ENCODE assay signal across 12 cellular contexts in genomic region chr11:93663021-93663420, GRCh38. TPM values are rescaled to one million over a fixed set of nuclear protein-coding genes. Genes with fewer than 3 reads are reported as not detected.
A peak's percentile ranks its signal among the peaks of the same experiment; 100 is the strongest.
DNase-seq lines count a peak whose midpoint lies in the region; ATAC-seq, FAIRE-seq and TF ChIP-seq lines count a peak whose summit lies in the region.
"Had no signal": no experiment of that assay in that cellular context is flagged by ENCODE, and none has a peak within 500 bp of the region (broad histone marks: within the 10 kb centered on the region; RNA-seq: fewer than 3 reads in every experiment).

No MANE protein-coding gene starts in this region.

- H3K23ac ChIP-seq in mesenchymal stem cell (ENCODE audit: low read length in 2 of 2) = no peak overlapping the region

- H3K36me3 ChIP-seq in HAP-1 (replicated peaks) (peaks cover 20% of the 10 kb centered on the region), mesenchymal stem cell (ENCODE audit: control insufficient read depth in 1 of 2, insufficient read depth in 2 of 2, low read depth in 1 of 2, low read length in 2 of 2) (peaks cover 0 to 20% of the 10 kb centered on the region in 2 experiments)

- H3K4me2 ChIP-seq in mesenchymal stem cell (ENCODE audit: low read length, poor library complexity, severe bottlenecking) = no peak overlapping the region

- H3K36me3 Mint-ChIP-seq in CD4-positive, alpha-beta T cell (ENCODE audit: low read depth) = peaks cover 24% of the 10 kb centered on the region
- peaks cover 16% of the 10 kb centered on the region for H3K36me3 Mint-ChIP-seq in activated B cell treated with CpG ODN at 0.5 μM for 24 hours (ENCODE audit: low read depth)

- no peak for ATAC-seq in CD4-positive, alpha-beta T cell (ENCODE audit: poor library complexity)
- ATAC-seq in activated B cell treated with CpG ODN at 0.5 μM for 24 hours (ENCODE audit: low read depth) (no peak), GM21515 (IDR thresholded peaks at IDR 0.05; ENCODE audit: unreplicated experiment) (no peak)
- ATAC-seq: stimulated activated memory B cell treated with anti-CD40 and anti-IgM and Interleukin-4, amounts not matched to agents 10 μg/mL and 1 μg/mL and 100 μg/mL, for 72 hours had no signal

- DNase-seq in CD4-positive, alpha-beta T cell = no peak
- DNase-seq in HAP-1 (ENCODE audit: low spot score in 2 of 2) = peak in 1 of 2 experiments; percentile 15
- DNase-seq in activated B cell treated with CpG ODN at 0.5 μM for 24 hours = no peak
- no peak for DNase-seq in mesenchymal stem cell
- DNase-seq in SKM-1 treated with dmso at 0.1 percent for 144 hours (lab: John Stamatoyannopoulos, UW; ENCODE audit: unreplicated experiment) = no peak
- DNase-seq in NCI-H2081 (lab: John Stamatoyannopoulos, UW) = no peak
- no peak for DNase-seq in D721Med (ENCODE audit: insufficient read length, low spot score)
- DNase-seq: NCI-H1092 treated with DMSO at 0.1 percent for 48 hours had no signal

- no peak overlapping the region for H4K8ac ChIP-seq in mesenchymal stem cell (ENCODE audit: low read length)

- H2BK15ac ChIP-seq in mesenchymal stem cell (ENCODE audit: low read depth, poor library complexity, severe bottlenecking) = no peak overlapping the region

- TF ChIP-seq CTCF in CD4-positive, alpha-beta T cell (IDR thresholded peaks at IDR 0.05) = no peak
- TF ChIP-seq CTCF in activated B cell treated with CpG ODN at 0.5 μM for 24 hours (IDR thresholded peaks at IDR 0.05) (no peak), D721Med (IDR thresholded peaks at IDR 0.05; ENCODE audit: insufficient read depth, missing control alignments) (no peak)

- H3K27ac ChIP-seq in CD4-positive, alpha-beta T cell (ENCODE audit: low read depth, low read length) = no peak overlapping the region
- H3K27ac ChIP-seq in mesenchymal stem cell (ENCODE audit: low read length, poor library complexity, severe bottlenecking) = no peak overlapping the region

- H3K9me3 ChIP-seq in CD4-positive, alpha-beta T cell (ENCODE audit: control insufficient read depth, low read length) = no peaks in the 10 kb centered on the region
- H3K9me3 ChIP-seq in HAP-1 (no peaks in the 10 kb centered on the region), mesenchymal stem cell (ENCODE audit: control insufficient read depth, low read length) (no peaks in the 10 kb centered on the region)

- no peak overlapping the region for H2AFZ ChIP-seq in mesenchymal stem cell (ENCODE audit: low read depth, low read length)

- POLR2A ChIA-PET in CD4-positive, alpha-beta T cell (lab: Charles Lee) = no interaction called here
- POLR2A ChIA-PET in activated B cell treated with CpG ODN at 0.5 μM for 24 hours (lab: Charles Lee) = interaction anchor here (1.0 to 1.2 kb wide), 2 partner anchors 78 to 465 kb away, joined by 3 to 4 read pairs; partner anchors contain the start of genes C11orf54 and TAF1D

- CTCF ChIA-PET in CD4-positive, alpha-beta T cell (lab: Charles Lee) = no interaction called here
- CTCF ChIA-PET in activated B cell treated with CpG ODN at 0.5 μM for 24 hours (lab: Charles Lee) = no interaction called here

- intact Hi-C loops in CD4-positive, alpha-beta T cell (cut with DNase I, micrococcal nuclease) = loop anchor here (5.0 kb wide), 3 partner anchors 79 to 466 kb away; partner anchors contain the start of genes C11orf54 (in 1 of the 2), PANX1 (in 1 of the 2), SLC36A4 (in 1 of the 2) and TAF1D (in 1 of the 2)
- intact Hi-C loops in activated B cell treated with CpG ODN at 0.5 μM for 24 hours (cut with micrococcal nuclease) = loop anchor here (5.0 kb wide), 1 partner anchor 121 kb away; the partner anchor contains the start of gene SMCO4

- H3K27me3 Mint-ChIP-seq in CD4-positive, alpha-beta T cell = no peaks in the 10 kb centered on the region
- H3K27me3 Mint-ChIP-seq in activated B cell treated with CpG ODN at 0.5 μM for 24 hours = no peaks in the 10 kb centered on the region
- H3K27me3 Mint-ChIP-seq: stimulated activated memory B cell treated with anti-CD40 and anti-IgM and Interleukin-4, amounts not matched to agents 10 μg/mL and 1 μg/mL and 100 μg/mL, for 72 hours had no signal

- in situ Hi-C loops in HAP-1 (cut with MboI; ENCODE audit: low sequenced_read_pairs) = loop anchor here (25.0 kb wide), 1 partner anchor 726 kb away; no protein-coding TSS in a partner anchor

- no peak overlapping the region for H2AK5ac ChIP-seq in mesenchymal stem cell (ENCODE audit: low read length, severe bottlenecking)

- no peak overlapping the region for H2BK120ac ChIP-seq in mesenchymal stem cell (ENCODE audit: low read depth, low read length)

- H2BK5ac ChIP-seq in mesenchymal stem cell (ENCODE audit: low read depth, low read length, poor library complexity, severe bottlenecking) = no peak overlapping the region

- H3K4me1 ChIP-seq in HAP-1 = peaks cover 14% of the 10 kb centered on the region
- peaks cover 2% of the 10 kb centered on the region for H3K4me1 ChIP-seq in mesenchymal stem cell (ENCODE audit: control insufficient read depth, insufficient read depth, low read depth, low read length)

- no peak overlapping the region for H2BK12ac ChIP-seq in mesenchymal stem cell (ENCODE audit: low read length in 2 of 2)

- no peak for FAIRE-seq in D721Med (lab: Jason Lieb, UNC)
- FAIRE-seq: H1, TTC549 had no signal

- H3K4me3 ChIP-seq in HAP-1 = peak overlapping the region; percentile 82
- H3K4me3 ChIP-seq in mesenchymal stem cell (ENCODE audit: insufficient read depth in 1 of 2, low read depth in 1 of 2, low read length in 2 of 2) = peak overlapping the region in 1 of 2 experiments; percentile 92

- WGBS in mesenchymal stem cell = 96% methylated on average over 3 of the region's 3 CpGs

- peak overlapping the region; percentile 92 for H3K9ac ChIP-seq in mesenchymal stem cell (ENCODE audit: low read length)

- peak overlapping the region; percentile 83 for H3K27ac Mint-ChIP-seq in CD4-positive, alpha-beta T cell
- H3K27ac Mint-ChIP-seq in activated B cell treated with CpG ODN at 0.5 μM for 24 hours = no peak overlapping the region

- H4K91ac ChIP-seq in mesenchymal stem cell (ENCODE audit: low read length) = no peak overlapping the region

- no peak overlapping the region for H3K14ac ChIP-seq in mesenchymal stem cell (ENCODE audit: low read length in 2 of 2)

- H3K18ac ChIP-seq in mesenchymal stem cell (ENCODE audit: low read depth in 1 of 2, low read length in 2 of 2) = no peak overlapping the region

- H3K4ac ChIP-seq in mesenchymal stem cell (ENCODE audit: low read depth in 1 of 2, low read length in 2 of 2) = no peak overlapping the region

- H3K79me1 ChIP-seq in mesenchymal stem cell (replicated peaks; ENCODE audit: low read length, poor library complexity, severe bottlenecking) = peaks cover 5% of the 10 kb centered on the region

- H3K27me3 ChIP-seq in CD4-positive, alpha-beta T cell (ENCODE audit: control insufficient read depth, insufficient read depth, low read length) = no peaks in the 10 kb centered on the region
- no peaks in the 10 kb centered on the region; the same call in 1 of the 2 replicates for H3K27me3 ChIP-seq in HAP-1 (ENCODE audit: low read depth)
- peaks cover 0 to 11% of the 10 kb centered on the region in 2 experiments for H3K27me3 ChIP-seq in mesenchymal stem cell (ENCODE audit: control insufficient read depth in 1 of 2, insufficient read depth in 1 of 2, low read length in 2 of 2)

- H3K9me3 Mint-ChIP-seq in CD4-positive, alpha-beta T cell = no peaks in the 10 kb centered on the region
- H3K9me3 Mint-ChIP-seq in activated B cell treated with CpG ODN at 0.5 μM for 24 hours = no peaks in the 10 kb centered on the region
- H3K9me3 Mint-ChIP-seq: stimulated activated memory B cell treated with anti-CD40 and anti-IgM and Interleukin-4, amounts not matched to agents 10 μg/mL and 1 μg/mL and 100 μg/mL, for 72 hours had no signal

- H3K4me1 Mint-ChIP-seq in CD4-positive, alpha-beta T cell (ENCODE audit: low read depth) = peaks cover 55% of the 10 kb centered on the region
- H3K4me1 Mint-ChIP-seq in activated B cell treated with CpG ODN at 0.5 μM for 24 hours = peaks cover 23% of the 10 kb centered on the region

- peak overlapping the region; percentile 80 for H3K4me3 Mint-ChIP-seq in CD4-positive, alpha-beta T cell
- H3K4me3 Mint-ChIP-seq in activated B cell treated with CpG ODN at 0.5 μM for 24 hours = peak overlapping the region; percentile 5
- H3K4me3 Mint-ChIP-seq: stimulated activated memory B cell treated with anti-CD40 and anti-IgM and Interleukin-4, amounts not matched to agents 10 μg/mL and 1 μg/mL and 100 μg/mL, for 72 hours had no signal

RNA-seq across cellular contexts. Expression of gene CEP295, which starts 1.5 kb away (rescaled TPM):
- total RNA-seq in CD4-positive, alpha-beta T cell = 10 to 100 TPM; 11.2 to 13.1 TPM
- 15.9 and 19.2 TPM in 2 replicates for total RNA-seq in activated B cell treated with CpG ODN at 0.5 μM for 24 hours
- 7.3 TPM for polyA plus RNA-seq in mesenchymal stem cell (2013, experiment 1 of 2)
- polyA plus RNA-seq in mesenchymal stem cell (2013, experiment 2 of 2) = 8.5 TPM
